In genomic region chr14:103858063-103858820, GRCh38 we compare ENCODE assay signal across 17 cellular contexts. TPM values are rescaled to one million over a fixed set of nuclear protein-coding genes. Genes with fewer than 3 reads are reported as not detected.
A peak's percentile ranks its signal among the peaks of the same experiment; 100 is the strongest.
DNase-seq lines count a peak whose midpoint lies in the region; FAIRE-seq and TF ChIP-seq lines count a peak whose summit lies in the region.
"Had no signal": no experiment of that assay in that cellular context is flagged by ENCODE, and none has a peak within 500 bp of the region (broad histone marks: within the 10 kb centered on the region; RNA-seq: fewer than 3 reads in every experiment).

No MANE protein-coding gene starts in this region.

- H3K4me1 ChIP-seq in kidney (ENCODE audit: control insufficient read depth in 1 of 2, insufficient read depth in 1 of 2, low read depth in 1 of 2, low read length in 2 of 2) (peaks cover 7 to 9% of the 10 kb centered on the region in 2 donors), uterus (no peaks in the 10 kb centered on the region)

- no peak overlapping the region for H3K4me3 ChIP-seq in H7 (ENCODE audit: insufficient read depth, low read depth, low read length)
- no peak overlapping the region for H3K4me3 ChIP-seq in kidney (ENCODE audit: low read length in 2 of 2)
- H3K4me3 ChIP-seq in uterus: no peak overlapping the region
- H3K4me3 ChIP-seq: GM12878, GM23248 had no signal

- DNase-seq in D341Med (ENCODE audit: low spot score) (peak; percentile 37), H7 (peak; percentile 59), kidney (peak; percentile 59), posterior vena cava (ENCODE audit: low spot score) (peak; percentile 59), NCI-H1105 (lab: John Stamatoyannopoulos, UW) (no peak), uterus (no peak)
- no peak for DNase-seq in activated CD4-positive, alpha-beta T cell treated with anti-CD3 and anti-CD28 coated beads, Interleukin-2, amount 50 U/mL, for 48 hours
- DNase-seq: GM23248, KG1, NCI-H1048, NCI-H1694, NCI-H2171, NCI-H446 treated with DMSO at 0.1 percent for 48 hours, NCI-H774, Right ventricle myocardium superior had no signal

- H3K27ac ChIP-seq in kidney (ENCODE audit: low read depth in 2 of 2, low read length in 2 of 2) (no peak overlapping the region), uterus (no peak overlapping the region)
- H3K27ac ChIP-seq: C4-2B, GM23248 had no signal

- H3K9ac ChIP-seq in kidney (ENCODE audit: low read length in 2 of 2): no peak overlapping the region
- H3K9ac ChIP-seq: GM23248 had no signal

- H3K27me3 ChIP-seq in H7 (ENCODE audit: control insufficient read depth, insufficient read depth, low read length): no peaks in the 10 kb centered on the region
- H3K27me3 ChIP-seq in uterus: no peaks in the 10 kb centered on the region

- TF ChIP-seq CTCF in kidney (IDR thresholded peaks at IDR 0.05; ENCODE audit: borderline replicate concordance, extremely low read depth, insufficient read depth) (no peak), uterus (IDR thresholded peaks at IDR 0.05) (no peak)

- H3K9me3 ChIP-seq in kidney (ENCODE audit: control insufficient read depth in 1 of 2, low read length in 2 of 2) (no peaks in the 10 kb centered on the region), uterus (no peaks in the 10 kb centered on the region)

- intact Hi-C loops in kidney (cut with DNase I): no loop called here
- intact Hi-C loops in posterior vena cava (cut with DNase I): no loop called here
- intact Hi-C loops in uterus (cut with DNase I; ENCODE audit: low total_unique reads): no loop called here

- H3K36me3 ChIP-seq in H7 (replicated peaks; ENCODE audit: control insufficient read depth, insufficient read depth, low read length) (no peaks in the 10 kb centered on the region), kidney (ENCODE audit: control insufficient read depth in 1 of 2, insufficient read depth in 2 of 2, low read length in 2 of 2) (no peaks in the 10 kb centered on the region), uterus (no peaks in the 10 kb centered on the region)

- no peak for FAIRE-seq in kidney (lab: Jason Lieb, UNC)
- FAIRE-seq: GM12878 had no signal

- TF ChIP-seq POLR2A in uterus (IDR thresholded peaks at IDR 0.05): no peak

RNA-seq across cellular contexts. Expression of gene PPP1R13B, which starts 10.9 kb away (rescaled TPM):
- 2.3 and 2.8 TPM in 2 replicates for total RNA-seq in H7 (2014; rRNA removed; shearing (Covaris generic))
- 69.4 TPM for total RNA-seq in kidney
- polyA plus RNA-seq in kidney (ENCODE audit: insufficient read depth, low read depth, low replicate concordance): 15.1 TPM
- 10 to 100 TPM; 17.8 to 29.6 TPM for total RNA-seq in posterior vena cava
- total RNA-seq in uterus: 10 to 100 TPM in 3 of 4 donors, 1 to 10 TPM in 1; 5.6 to 71.6 (median 18.2) TPM

Comparison
In these comparisons a context has a peak if more than half of its experiments do, and no peak if none do; other contexts are left out.
1. DNase-seq: peak in D341Med (single experiment), H7 (single experiment), kidney (single experiment) and posterior vena cava (single experiment); none in NCI-H1105 (single experiment), activated CD4-positive, alpha-beta T cell treated with anti-CD3 and anti-CD28 coated beads, Interleukin-2, amount 50 U/mL, for 48 hours (0 of 2) and uterus (0 of 2).